ENCODE assay signal across 15 cellular contexts in the genomic region with DNA sequence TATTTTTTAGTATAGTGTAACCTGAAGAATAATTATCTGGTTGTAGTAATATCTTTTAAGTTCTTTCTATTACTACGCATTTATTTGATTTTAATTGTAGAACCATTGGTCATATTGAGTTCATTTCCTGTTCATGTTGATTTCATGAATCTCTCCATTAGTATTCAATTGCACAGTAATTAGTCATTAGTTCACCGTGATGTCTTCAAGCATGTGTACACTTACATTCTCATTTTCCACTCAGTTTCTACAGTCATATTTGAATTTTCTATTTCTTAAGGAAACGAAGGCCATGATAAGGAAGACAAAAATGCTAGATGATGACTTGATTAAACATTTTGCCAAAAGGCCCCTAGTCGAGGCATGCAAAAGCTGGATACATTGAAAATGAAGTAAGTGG.
DNase-seq lines count a peak whose midpoint lies in the region; ATAC-seq, FAIRE-seq and TF ChIP-seq lines count a peak whose summit lies in the region.
"Had no signal": no experiment of that assay in that cellular context is flagged by ENCODE, and none has a peak within 500 bp of the region (broad histone marks: within the 10 kb centered on the region; RNA-seq: fewer than 3 reads in every experiment).

No MANE protein-coding gene starts in this region.

- no peak overlapping the region for H2AFZ ChIP-seq in GM23248

- no peak overlapping the region for H3K4me3 ChIP-seq in GM23248
- no peak overlapping the region for H3K4me3 ChIP-seq in bronchial epithelial cell (ENCODE audit: low read depth, low read length)
- no peak overlapping the region for H3K4me3 ChIP-seq in pancreas

- no peaks in the 10 kb centered on the region for H3K9me2 ChIP-seq in GM23248 (ENCODE audit: insufficient read depth)

- DNase-seq in EH (ENCODE audit: low read depth) (peak; percentile 9), GM23248 (peak; percentile 55), bronchial epithelial cell (ENCODE audit: low read depth) (peak; percentile 92), pancreas (no peak), mesenteric fat pad (ENCODE audit: low spot score) (no peak)
- no peak for DNase-seq in stimulated activated CD4-positive, alpha-beta T cell treated with anti-CD3 and anti-CD28 coated beads, Interleukin-2, amount 100 ng/mL, for 48 hours
- DNase-seq: Caco-2; CD8-positive, alpha-beta memory T cell; DMS53; GDM1; GOT3; H9 had no signal

- WGBS in GM23248 (ENCODE audit: low coverage in 1 of 2, low lambda C conversion rate in 2 of 2, missing lambda C conversion rate in 2 of 2), 2 experiments = 16 to 17% methylated on average over 4 of the region's 4 CpGs
- 62 to 76% methylated on average over 4 of the region's 4 CpGs for WGBS in pancreas, 2 donors

- no peaks in the 10 kb centered on the region for H3K36me3 ChIP-seq in GM23248 (ENCODE audit: low read depth)
- H3K36me3 ChIP-seq in bronchial epithelial cell (ENCODE audit: control insufficient read depth, insufficient read depth, low read length) = no peaks in the 10 kb centered on the region
- H3K36me3 ChIP-seq in pancreas = no peaks in the 10 kb centered on the region

- no peak for FAIRE-seq in bronchial epithelial cell (lab: Jason Lieb, UNC)
- peak; percentile 41 for FAIRE-seq in pancreas (lab: Jason Lieb, UNC)
- FAIRE-seq: A204.1, GM12892 had no signal

- H3K4me2 ChIP-seq in GM23248 (ENCODE audit: unreplicated experiment) = peak overlapping the region; percentile 26

- intact Hi-C loops in pancreas (cut with DNase I) = loop anchor here in 1 of 3 donors (10.0 kb wide), 1 partner anchor 110 kb away; no protein-coding TSS in a partner anchor

- H3K4me1 ChIP-seq in GM23248 (ENCODE audit: insufficient read depth) (peaks cover 15% of the 10 kb centered on the region; the same call in 1 of the 2 replicates), pancreas (no peaks in the 10 kb centered on the region)
- H3K4me1 ChIP-seq: Caco-2 had no signal

- H3K27ac ChIP-seq in GM23248 = no peak overlapping the region
- no peak overlapping the region for H3K27ac ChIP-seq in pancreas

- no peaks in the 10 kb centered on the region for H4K20me1 ChIP-seq in GM23248 (ENCODE audit: insufficient read depth)

- no peaks in the 10 kb centered on the region for H3K79me2 ChIP-seq in GM23248 (ENCODE audit: insufficient read depth)

- in situ Hi-C loops in GM23248 (cut with MboI) = no loop called here

- peaks cover 7% of the 10 kb centered on the region; the same call in 1 of the 2 replicates for H3F3A ChIP-seq in GM23248 (ENCODE audit: insufficient read depth)

- TF ChIP-seq CTCF in bronchial epithelial cell (IDR thresholded peaks at IDR 0.05; ENCODE audit: insufficient read depth, low read length, severe bottlenecking) (no peak), pancreas (IDR thresholded peaks at IDR 0.05) (no peak)

- H3K9me3 ChIP-seq in GM23248 (ENCODE audit: low read depth) (no peaks in the 10 kb centered on the region), pancreas (no peaks in the 10 kb centered on the region)
- H3K9me3 ChIP-seq: Caco-2 had no signal

- H3K27me3 ChIP-seq in GM23248 (replicated peaks; ENCODE audit: insufficient read depth) = no peaks in the 10 kb centered on the region
- H3K27me3 ChIP-seq in bronchial epithelial cell (ENCODE audit: control insufficient read depth, insufficient read depth, low read length) = no peaks in the 10 kb centered on the region
- H3K27me3 ChIP-seq in pancreas = no peaks in the 10 kb centered on the region

- no peak overlapping the region for H3K9ac ChIP-seq in GM23248

- ATAC-seq in pancreas (no peak), HG03097 (IDR thresholded peaks at IDR 0.05; ENCODE audit: low FRiP score, unreplicated experiment) (no peak)

Comparison
In these comparisons a context has a peak if more than half of its experiments do, and no peak if none do; other contexts are left out.
1. DNase-seq: peak in EH (single experiment), GM23248 (single experiment) and bronchial epithelial cell (single experiment); none in pancreas (0 of 6), mesenteric fat pad (single experiment) and stimulated activated CD4-positive, alpha-beta T cell treated with anti-CD3 and anti-CD28 coated beads, Interleukin-2, amount 100 ng/mL, for 48 hours (0 of 2).